ENCODE assay signal across 26 cellular contexts in genomic region chr2:15814406-15814805, GRCh38.
"Had no signal": no experiment of that assay in that cellular context is flagged by ENCODE, and none has a peak within 500 bp of the region (broad histone marks: within the 10 kb centered on the region; RNA-seq: fewer than 3 reads in every experiment).

No MANE protein-coding gene starts in this region.

- H3K27me3 ChIP-seq: Peyer's patch, SJSA1 had no signal

- H3K27ac ChIP-seq: Peyer's patch, RWPE1, SJSA1 had no signal

- H3K36me3 Mint-ChIP-seq: activated CD8-positive, alpha-beta memory T cell treated with anti-CD3 and anti-CD28 coated beads, Interleukin-2, amount 10 ng/mL, durations not matched to agents 7 days and 5 days; activated naive CD4-positive, alpha-beta T cell treated with anti-CD3 and anti-CD28 coated beads, Interleukin-2, amount 50 U/mL, for 72 hours; WTC11 had no signal

- H3K9me3 Mint-ChIP-seq: activated CD4-positive, alpha-beta T cell treated with anti-CD3 and anti-CD28 coated beads, Interleukin-2, amount 10 ng/mL, durations not matched to agents 24 days and 14 days; activated naive CD4-positive, alpha-beta T cell treated with anti-CD3 and anti-CD28 coated beads, Interleukin-2, amount 50 U/mL, for 72 hours; activated naive CD8-positive, alpha-beta T cell treated with anti-CD3 and anti-CD28 coated beads, Interleukin-2, amount 50 U/mL, for 24 hours; activated T-cell treated with anti-CD3 and anti-CD28 coated beads, Interleukin-2, amount 50 U/mL, for 4 hours; T-helper 1 cell treated with Interleukin-12 subunit alpha and Interleukin-12 subunit beta and Interleukin-4 antibody, amounts not matched to agents 30 μg/mL and 1 μg/mL, for 36 hours; WTC11 had no signal

- H3K36me3 ChIP-seq: Peyer's patch, SJSA1 had no signal

- H3K4me1 ChIP-seq: Peyer's patch, SJSA1 had no signal

- DNase-seq: activated CD4-positive, alpha-beta T cell treated with anti-CD3 and anti-CD28 coated beads, Interleukin-2, amount 10 ng/mL, durations not matched to agents 24 days and 14 days; activated CD4-positive, alpha-beta T cell treated with anti-CD3 and anti-CD28 coated beads, Interleukin-2, amount 50 U/mL, for 48 hours; activated CD4-positive, CD25-positive, alpha-beta regulatory T cell treated with anti-CD3 and anti-CD28 coated beads, Interleukin-2, amount 50 U/mL, for 72 hours; activated CD8-positive, alpha-beta memory T cell treated with anti-CD3 and anti-CD28 coated beads, Interleukin-2, amount 10 ng/mL, durations not matched to agents 7 days and 5 days; activated effector memory CD4-positive, alpha-beta T cell treated with anti-CD3 and anti-CD28 coated beads, Interleukin-2, amount 50 U/mL, for 16 hours; activated naive CD4-positive, alpha-beta T cell treated with Interleukin-2 at 50 U/mL for 16 hours; activated naive CD8-positive, alpha-beta T cell treated with anti-CD3 and anti-CD28 coated beads, Interleukin-2, amount 50 U/mL, for 24 hours; activated T-cell treated with anti-CD3 and anti-CD28 coated beads, Interleukin-2, amount 50 U/mL, for 4 hours; amniotic stem cell; Karpas-422; MM.1S; NCI-H1105; NCI-H1436; NCI-H187; NCI-H2081; NCI-H510A treated with DMSO at 0.1 percent for 48 hours; NCI-H69; NK-92 treated with Interleukin-12 subunit alpha and Interleukin-12 subunit beta, amount 100 ng/mL, for 24 hours; Peyer's patch; SHP77 had no signal

- H3K4me1 Mint-ChIP-seq: activated CD4-positive, alpha-beta T cell treated with anti-CD3 and anti-CD28 coated beads, Interleukin-2, amount 10 ng/mL, durations not matched to agents 24 days and 14 days; activated CD8-positive, alpha-beta memory T cell treated with anti-CD3 and anti-CD28 coated beads, Interleukin-2, amount 10 ng/mL, durations not matched to agents 7 days and 5 days; activated naive CD8-positive, alpha-beta T cell treated with anti-CD3 and anti-CD28 coated beads, Interleukin-2, amount 50 U/mL, for 24 hours had no signal

- H3K27ac Mint-ChIP-seq: activated CD4-positive, alpha-beta T cell treated with anti-CD3 and anti-CD28 coated beads, Interleukin-2, amount 10 ng/mL, durations not matched to agents 24 days and 14 days; activated CD8-positive, alpha-beta memory T cell treated with anti-CD3 and anti-CD28 coated beads, Interleukin-2, amount 10 ng/mL, durations not matched to agents 7 days and 5 days; activated naive CD4-positive, alpha-beta T cell treated with anti-CD3 and anti-CD28 coated beads, Interleukin-2, amount 50 U/mL, for 72 hours; activated naive CD8-positive, alpha-beta T cell treated with anti-CD3 and anti-CD28 coated beads, Interleukin-2, amount 50 U/mL, for 24 hours; T-helper 1 cell treated with Interleukin-12 subunit alpha and Interleukin-12 subunit beta and Interleukin-4 antibody, amounts not matched to agents 30 μg/mL and 1 μg/mL, for 36 hours; WTC11 had no signal

- H3K4me3 ChIP-seq: K562, Peyer's patch, SJSA1 had no signal

- H3K9me3 ChIP-seq: Peyer's patch, SJSA1 had no signal

- H3K4me3 Mint-ChIP-seq: activated CD4-positive, alpha-beta T cell treated with anti-CD3 and anti-CD28 coated beads, Interleukin-2, amount 10 ng/mL, durations not matched to agents 24 days and 14 days; activated CD8-positive, alpha-beta memory T cell treated with anti-CD3 and anti-CD28 coated beads, Interleukin-2, amount 10 ng/mL, durations not matched to agents 7 days and 5 days; activated naive CD8-positive, alpha-beta T cell treated with anti-CD3 and anti-CD28 coated beads, Interleukin-2, amount 50 U/mL, for 24 hours; activated T-cell treated with anti-CD3 and anti-CD28 coated beads, Interleukin-2, amount 50 U/mL, for 4 hours; T-helper 1 cell treated with Interleukin-12 subunit alpha and Interleukin-12 subunit beta and Interleukin-4 antibody, amounts not matched to agents 30 μg/mL and 1 μg/mL, for 36 hours; WTC11 had no signal
